Comparison of ENCODE assay signal across 13 cellular contexts in the genomic region with DNA sequence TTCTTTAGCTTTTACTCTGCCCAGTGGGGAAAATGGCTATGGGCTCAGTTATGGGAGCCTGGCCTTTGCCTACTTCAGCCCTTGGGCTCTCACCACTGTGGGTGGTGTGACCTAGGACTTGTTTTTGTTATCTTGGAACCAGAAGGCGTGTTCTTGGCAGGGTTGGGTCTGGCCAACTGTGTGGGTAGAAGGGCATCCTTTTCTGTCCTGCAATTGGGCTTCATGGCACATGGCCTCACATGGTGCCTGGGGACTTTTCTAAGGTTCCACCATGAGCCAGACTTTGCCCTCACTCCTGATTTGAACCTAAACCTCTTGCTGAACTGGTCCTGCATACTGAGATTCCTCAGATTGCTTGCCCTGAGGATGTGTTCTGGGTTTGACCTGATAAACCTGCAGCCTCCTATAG. TPM values are rescaled to one million over a fixed set of nuclear protein-coding genes. Genes with fewer than 3 reads are reported as not detected.
DNase-seq lines count a peak whose midpoint lies in the region; ATAC-seq and TF ChIP-seq lines count a peak whose summit lies in the region.
"Had no signal": no experiment of that assay in that cellular context is flagged by ENCODE, and none has a peak within 500 bp of the region (broad histone marks: within the 10 kb centered on the region; RNA-seq: fewer than 3 reads in every experiment).

No MANE protein-coding gene starts in this region.

- no peak for ATAC-seq in CD4-positive, CD25-positive, alpha-beta regulatory T cell (ENCODE audit: low read depth in 2 of 2)
- ATAC-seq in IMR-90 (ENCODE audit: low read depth) (no peak), GM19328 (IDR thresholded peaks at IDR 0.05; ENCODE audit: unreplicated experiment) (no peak)
- ATAC-seq in naive thymus-derived CD8-positive, alpha-beta T cell, result no peak

- peak overlapping the region; percentile 94 to 100 (median 98) for H3K4me3 Mint-ChIP-seq in CD4-positive, CD25-positive, alpha-beta regulatory T cell
- H3K4me3 Mint-ChIP-seq in brain, result peak overlapping the region; percentile 87 to 100 (median 98)
- H3K4me3 Mint-ChIP-seq in naive thymus-derived CD8-positive, alpha-beta T cell, result peak overlapping the region in 8 of 10 donors; percentile 90 to 100 (median 99)

- peaks cover 32% of the 10 kb centered on the region for H3K79me2 ChIP-seq in osteoblast (ENCODE audit: insufficient read depth, low read length)

- intact Hi-C loops in IMR-90 (cut with micrococcal nuclease), result no loop called here

- no peak overlapping the region for H3K27ac ChIP-seq in CD4-positive, CD25-positive, alpha-beta regulatory T cell (ENCODE audit: insufficient read depth, low read length, poor library complexity, severe bottlenecking)
- H3K27ac ChIP-seq in IMR-90 (ENCODE audit: insufficient read depth, low read length), result no peak overlapping the region
- H3K27ac ChIP-seq in osteoblast (ENCODE audit: low read depth, low read length), result no peak overlapping the region
- no peak overlapping the region for H3K27ac ChIP-seq in coronary artery
- H3K27ac ChIP-seq: breast epithelium, KMS-11 had no signal

- in situ Hi-C loops in IMR-90 (cut with MboI; ENCODE audit: low sequenced_read_pairs), result no loop called here

- H2BK15ac ChIP-seq in IMR-90 (ENCODE audit: low read depth, low read length), result no peak overlapping the region

- H3K56ac ChIP-seq in IMR-90 (ENCODE audit: extremely low read depth, insufficient read depth, low read length), result no peak overlapping the region

- H3K4me3 ChIP-seq in CD4-positive, CD25-positive, alpha-beta regulatory T cell (ENCODE audit: low read depth, low read length), result peak overlapping the region; percentile 95
- no peak overlapping the region for H3K4me3 ChIP-seq in IMR-90 (ENCODE audit: insufficient read depth, low read depth, low read length)
- H3K4me3 ChIP-seq in osteoblast (ENCODE audit: insufficient read depth, low read length), result no peak overlapping the region
- H3K4me3 ChIP-seq in coronary artery, result no peak overlapping the region
- H3K4me3 ChIP-seq: breast epithelium had no signal

- no peak for TF ChIP-seq POLR2A in IMR-90 (IDR thresholded peaks at IDR 0.05; ENCODE audit: low read depth, low read length)

- no peak overlapping the region for H3K23ac ChIP-seq in IMR-90 (ENCODE audit: low read depth, low read length)

- H3K79me1 ChIP-seq in IMR-90 (ENCODE audit: low read depth in 1 of 2, low read length in 2 of 2), result peaks cover 19 to 33% of the 10 kb centered on the region in 2 experiments

- no peaks in the 10 kb centered on the region for H3K27me3 ChIP-seq in CD4-positive, CD25-positive, alpha-beta regulatory T cell (ENCODE audit: control insufficient read depth, insufficient read depth, low read length)
- no peaks in the 10 kb centered on the region for H3K27me3 ChIP-seq in IMR-90 (ENCODE audit: control insufficient read depth, insufficient read depth, low read length)
- H3K27me3 ChIP-seq in osteoblast (ENCODE audit: insufficient read depth, low read length), result no peaks in the 10 kb centered on the region
- H3K27me3 ChIP-seq: breast epithelium, esophagus muscularis mucosa had no signal

- no peak overlapping the region for H2BK20ac ChIP-seq in IMR-90 (ENCODE audit: low read depth, low read length)

- no peak for TF ChIP-seq RAD21 in IMR-90 (IDR thresholded peaks at IDR 0.05; ENCODE audit: low read length)

- H2BK120ac ChIP-seq in IMR-90 (ENCODE audit: low read depth, low read length), result no peak overlapping the region

- H3K27me3 Mint-ChIP-seq in CD4-positive, CD25-positive, alpha-beta regulatory T cell, result no peaks in the 10 kb centered on the region
- peaks cover 12% of the 10 kb centered on the region for H3K27me3 Mint-ChIP-seq in brain
- H3K27me3 Mint-ChIP-seq in naive thymus-derived CD8-positive, alpha-beta T cell, result no peaks in the 10 kb centered on the region

- no peak overlapping the region for H3K9ac ChIP-seq in IMR-90 (ENCODE audit: low read depth, low read length)
- H3K9ac ChIP-seq: KMS-11 had no signal

- TF ChIP-seq CTCF in IMR-90 (conservative IDR thresholded peaks at IDR 0.05; ENCODE audit: low read depth, low read length) (no peak), brain (conservative IDR thresholded peaks at IDR 0.05) (no peak), osteoblast (IDR thresholded peaks at IDR 0.05; ENCODE audit: extremely low read depth, low read depth, low read length) (no peak), coronary artery (IDR thresholded peaks at IDR 0.05) (no peak)

- peak overlapping the region in 1 of 2 experiments; percentile 95; a peak in 1 of 4 replicates for H4K8ac ChIP-seq in IMR-90 (ENCODE audit: low read depth in 2 of 2, low read length in 2 of 2)

- BruUV-seq in IMR-90 (replicated peaks; lab: Mats Ljungman, UMichigan), result no TSS peak

- peaks cover 28% of the 10 kb centered on the region for H3K36me3 ChIP-seq in CD4-positive, CD25-positive, alpha-beta regulatory T cell (ENCODE audit: control insufficient read depth, insufficient read depth, low read length)
- H3K36me3 ChIP-seq in IMR-90 (ENCODE audit: control insufficient read depth, insufficient read depth, low read length), result peaks cover 14% of the 10 kb centered on the region; the same call in 1 of the 2 replicates
- H3K36me3 ChIP-seq in osteoblast (ENCODE audit: insufficient read depth, low read length), result peaks cover 10% of the 10 kb centered on the region
- H3K36me3 ChIP-seq: breast epithelium had no signal

- WGBS in IMR-90 (ENCODE audit: extremely low coverage in 2 of 2, insufficient read length in 1 of 2), 2 experiments, result no CpG with 5 or more reads among the region's 1 CpG

- H3K4me2 ChIP-seq in IMR-90 (ENCODE audit: low read depth, low read length) (no peak overlapping the region), osteoblast (ENCODE audit: insufficient read depth, low read length) (no peak overlapping the region)

- H3K14ac ChIP-seq in IMR-90 (replicated peaks; ENCODE audit: low read depth, low read length), result no peak overlapping the region

- CTCF ChIA-PET in IMR-90 (lab: Yijun Ruan, JAX), result interaction anchor here (1.0 kb wide), 1 partner anchor 50 kb away, joined by 6 read pairs; no protein-coding TSS in a partner anchor

- no peak overlapping the region for H2BK5ac ChIP-seq in IMR-90 (ENCODE audit: low read depth, low read length, poor library complexity, severe bottlenecking)

- no peaks in the 10 kb centered on the region for H3K9me3 ChIP-seq in CD4-positive, CD25-positive, alpha-beta regulatory T cell (ENCODE audit: control insufficient read depth in 2 of 2, low read length in 2 of 2)
- no peaks in the 10 kb centered on the region for H3K9me3 ChIP-seq in IMR-90 (ENCODE audit: control insufficient read depth, insufficient read depth, low read length)
- no peaks in the 10 kb centered on the region for H3K9me3 ChIP-seq in osteoblast (ENCODE audit: low read depth, low read length)
- H3K9me3 ChIP-seq: breast epithelium, esophagus muscularis mucosa had no signal

- H3K9me3 Mint-ChIP-seq in CD4-positive, CD25-positive, alpha-beta regulatory T cell, result no peaks in the 10 kb centered on the region
- peaks cover 0 to 3% (median 0%) of the 10 kb centered on the region in 5 experiments for H3K9me3 Mint-ChIP-seq in brain
- no peaks in the 10 kb centered on the region for H3K9me3 Mint-ChIP-seq in naive thymus-derived CD8-positive, alpha-beta T cell

- H4K20me1 ChIP-seq in IMR-90 (ENCODE audit: insufficient read depth, low read length) (no peaks in the 10 kb centered on the region), osteoblast (ENCODE audit: insufficient read depth, low read length) (no peaks in the 10 kb centered on the region)

- no peak overlapping the region for H3K18ac ChIP-seq in IMR-90 (ENCODE audit: low read depth, low read length)

- POLR2A ChIA-PET in IMR-90 (lab: Charles Lee; ENCODE audit: unreplicated experiment), result interaction anchor here (0.6 kb wide), 1 partner anchor 20 kb away, joined by 3 read pairs; no protein-coding TSS in a partner anchor
- POLR2A ChIA-PET in naive thymus-derived CD8-positive, alpha-beta T cell (lab: Charles Lee), result interaction anchor here (2.5 to 21.1 kb wide), 4 partner anchors 9 to 50 kb away, joined by 8 to 1841 read pairs (median 70); a partner anchor contains a TSS

- dilution Hi-C loops in IMR-90 (cut with HindIII; ENCODE audit: low sequenced_read_pairs, unreplicated experiment), result no loop called here

- H4K5ac ChIP-seq in IMR-90 (ENCODE audit: low read depth, low read length), result no peak overlapping the region

- DNase-seq in CD4-positive, CD25-positive, alpha-beta regulatory T cell, result no peak
- DNase-seq in IMR-90 (no peak), activated gamma-delta T cell treated with Interleukin-2 at 50 U/mL for 16 hours (no peak), osteoblast (ENCODE audit: insufficient read length, low spot score, missing footprints) (no peak), coronary artery (ENCODE audit: low spot score) (no peak)
- DNase-seq in naive thymus-derived CD8-positive, alpha-beta T cell, result no peak
- DNase-seq: C1 segment of cervical spinal cord, NCI-H2081 had no signal

- H3K4ac ChIP-seq in IMR-90 (ENCODE audit: low read depth, low read length), result no peak overlapping the region; the same call in 1 of the 2 replicates

- no peak overlapping the region for H2AK5ac ChIP-seq in IMR-90 (ENCODE audit: low read depth, low read length)

- peak overlapping the region in 2 of 3 donors; percentile 100 for H3K27ac Mint-ChIP-seq in CD4-positive, CD25-positive, alpha-beta regulatory T cell
- peak overlapping the region in 4 of 5 experiments; percentile 45 to 100 (median 100) for H3K27ac Mint-ChIP-seq in brain
- peak overlapping the region in 7 of 10 donors; percentile 34 to 100 (median 72) for H3K27ac Mint-ChIP-seq in naive thymus-derived CD8-positive, alpha-beta T cell

- H2AFZ ChIP-seq in IMR-90 (replicated peaks; ENCODE audit: low read length, poor library complexity), result no peak overlapping the region
- no peak overlapping the region for H2AFZ ChIP-seq in osteoblast (ENCODE audit: low read length)

- H4K91ac ChIP-seq in IMR-90 (ENCODE audit: insufficient read depth, low read depth, low read length), result no peak overlapping the region

- H3K4me1 Mint-ChIP-seq in CD4-positive, CD25-positive, alpha-beta regulatory T cell, result peaks cover 12 to 37% (median 28%) of the 10 kb centered on the region in 4 donors
- peaks cover 61% of the 10 kb centered on the region for H3K4me1 Mint-ChIP-seq in brain
- H3K4me1 Mint-ChIP-seq in naive thymus-derived CD8-positive, alpha-beta T cell, result peaks cover 21 to 64% (median 38%) of the 10 kb centered on the region in 4 donors

- H3K9me1 ChIP-seq in IMR-90 (ENCODE audit: insufficient read depth, low read length), result peaks cover 18% of the 10 kb centered on the region

- peak overlapping the region; percentile 23 for H2AK9ac ChIP-seq in IMR-90 (replicated peaks; ENCODE audit: low read depth, low read length, poor library complexity)

- peaks cover 4% of the 10 kb centered on the region for H3K36me3 Mint-ChIP-seq in CD4-positive, CD25-positive, alpha-beta regulatory T cell
- no peaks in the 10 kb centered on the region for H3K36me3 Mint-ChIP-seq in brain
- H3K36me3 Mint-ChIP-seq in naive thymus-derived CD8-positive, alpha-beta T cell, result peaks cover 2 to 25% (median 5%) of the 10 kb centered on the region in 3 donors

- H3K4me1 ChIP-seq in CD4-positive, CD25-positive, alpha-beta regulatory T cell (ENCODE audit: control insufficient read depth, insufficient read depth, low read length, poor library complexity, severe bottlenecking), result peaks cover 26% of the 10 kb centered on the region
- H3K4me1 ChIP-seq in IMR-90 (ENCODE audit: control insufficient read depth, insufficient read depth, low read length), result peaks cover 6% of the 10 kb centered on the region
- H3K4me1 ChIP-seq in osteoblast (ENCODE audit: insufficient read depth, low read length), result peaks cover 15% of the 10 kb centered on the region

RNA-seq across cellular contexts. Expression of a gene that starts 1.7 kb away (rescaled TPM):
- 41.8 TPM for total RNA-seq in CD4-positive, CD25-positive, alpha-beta regulatory T cell
- polyA plus RNA-seq in CD4-positive, CD25-positive, alpha-beta regulatory T cell, result 10 to 100 TPM; 11.1 to 17.9 (median 13.1) TPM
- total RNA-seq in IMR-90 (2012; rRNA removed), result 6.4 and 6.8 TPM in 2 replicates
- polyA plus RNA-seq in IMR-90 (2012; rRNA removed), result 13.9 and 15.6 TPM in 2 replicates
- 5.2 and 10.8 TPM in 2 replicates for polyA plus RNA-seq in IMR-90 (2012; cell fraction: cytosol; rRNA removed)
- 29.1 and 86.5 TPM in 2 replicates for polyA plus RNA-seq in IMR-90 (2012; cell fraction: nucleus; rRNA removed; ENCODE audit: low replicate concordance)
- 2.6 TPM for polyA plus RNA-seq in brain (ENCODE audit: insufficient read depth, low read depth, low replicate concordance)
- total RNA-seq in naive thymus-derived CD8-positive, alpha-beta T cell, result 10 to 100 TPM; 39.9 to 41.5 TPM
- 10 to 100 TPM in 1 of 3 donors, 1 to 10 TPM in 2; 6.4 to 10.4 (median 7.6) TPM for polyA plus RNA-seq in naive thymus-derived CD8-positive, alpha-beta T cell
- total RNA-seq in osteoblast, result 13.8 and 15.0 TPM in 2 replicates

RNA-seq across cellular contexts. Expression of a gene that starts 10.9 kb away (rescaled TPM):
- 116 TPM for total RNA-seq in CD4-positive, CD25-positive, alpha-beta regulatory T cell
- 100 to 1,000 TPM in 2 of 4 donors, 10 to 100 TPM in 2; 85.9 to 111 (median 103) TPM for polyA plus RNA-seq in CD4-positive, CD25-positive, alpha-beta regulatory T cell
- total RNA-seq in IMR-90 (2012; rRNA removed), result 65.3 and 68.1 TPM in 2 replicates
- polyA plus RNA-seq in IMR-90 (2012; rRNA removed), result 30.9 and 38.1 TPM in 2 replicates
- polyA plus RNA-seq in IMR-90 (2012; cell fraction: cytosol; rRNA removed), result 11.6 and 13.7 TPM in 2 replicates
- polyA plus RNA-seq in IMR-90 (2012; cell fraction: nucleus; rRNA removed; ENCODE audit: low replicate concordance), result 4.1 and 16.9 TPM in 2 replicates
- polyA plus RNA-seq in brain (ENCODE audit: insufficient read depth, low read depth, low replicate concordance), result 66.7 TPM
- 100 to 1,000 TPM; 190 to 191 TPM for total RNA-seq in naive thymus-derived CD8-positive, alpha-beta T cell
- 100 to 1,000 TPM; 136 to 172 (median 146) TPM for polyA plus RNA-seq in naive thymus-derived CD8-positive, alpha-beta T cell
- 54.2 and 58.3 TPM in 2 replicates for total RNA-seq in osteoblast

RNA-seq across cellular contexts. Expression of a gene that starts 26.8 kb away (rescaled TPM):
- total RNA-seq in CD4-positive, CD25-positive, alpha-beta regulatory T cell, result 59.8 TPM
- 1 to 10 TPM in 1 of 4 donors, under 1 TPM in 3; 0.39 to 1.1 (median 0.58) TPM for polyA plus RNA-seq in CD4-positive, CD25-positive, alpha-beta regulatory T cell
- 1.7 and 2.0 TPM in 2 replicates for total RNA-seq in IMR-90 (2012; rRNA removed)
- 3.8 and 4.0 TPM in 2 replicates for polyA plus RNA-seq in IMR-90 (2012; rRNA removed)
- polyA plus RNA-seq in IMR-90 (2012; cell fraction: cytosol; rRNA removed), result 0.44 and 2.1 TPM in 2 replicates
- 29.2 and 39.2 TPM in 2 replicates for polyA plus RNA-seq in IMR-90 (2012; cell fraction: nucleus; rRNA removed; ENCODE audit: low replicate concordance)
- polyA plus RNA-seq in brain (ENCODE audit: insufficient read depth, low read depth, low replicate concordance), result 1.8 TPM
- 10 to 100 TPM; 39.4 to 41.4 TPM for total RNA-seq in naive thymus-derived CD8-positive, alpha-beta T cell
- polyA plus RNA-seq in naive thymus-derived CD8-positive, alpha-beta T cell, result 1 to 10 TPM in 2 of 3 donors, under 1 TPM in 1; 0.21 to 1.3 (median 1.1) TPM
- 8.0 and 8.7 TPM in 2 replicates for total RNA-seq in osteoblast

RNA-seq across cellular contexts. Expression of a gene that starts 43.8 kb away (rescaled TPM):
- total RNA-seq in CD4-positive, CD25-positive, alpha-beta regulatory T cell, result 80.7 TPM
- 100 to 1,000 TPM in 1 of 4 donors, 10 to 100 TPM in 3; 55.5 to 104 (median 74.9) TPM for polyA plus RNA-seq in CD4-positive, CD25-positive, alpha-beta regulatory T cell
- total RNA-seq in IMR-90 (2012; rRNA removed), result 12.2 and 13.1 TPM in 2 replicates
- 15.4 and 18.1 TPM in 2 replicates for polyA plus RNA-seq in IMR-90 (2012; rRNA removed)
- 12.1 and 14.9 TPM in 2 replicates for polyA plus RNA-seq in IMR-90 (2012; cell fraction: cytosol; rRNA removed)
- 51.7 and 53.1 TPM in 2 replicates for polyA plus RNA-seq in IMR-90 (2012; cell fraction: nucleus; rRNA removed; ENCODE audit: low replicate concordance)
- polyA plus RNA-seq in brain (ENCODE audit: insufficient read depth, low read depth, low replicate concordance), result 15.2 TPM
- total RNA-seq in naive thymus-derived CD8-positive, alpha-beta T cell, result 100 to 1,000 TPM; 108 to 114 TPM
- polyA plus RNA-seq in naive thymus-derived CD8-positive, alpha-beta T cell, result 100 to 1,000 TPM in 2 of 3 donors, 10 to 100 TPM in 1; 68.0 to 172 (median 106) TPM
- total RNA-seq in osteoblast, result 23.9 and 28.2 TPM in 2 replicates

RNA-seq across cellular contexts. Expression of a gene that starts 50.4 kb away (rescaled TPM):
- 62.4 TPM for total RNA-seq in CD4-positive, CD25-positive, alpha-beta regulatory T cell
- 100 to 1,000 TPM; 116 to 142 (median 131) TPM for polyA plus RNA-seq in CD4-positive, CD25-positive, alpha-beta regulatory T cell
- 105 and 111 TPM in 2 replicates for total RNA-seq in IMR-90 (2012; rRNA removed)
- polyA plus RNA-seq in IMR-90 (2012; rRNA removed), result 145 and 158 TPM in 2 replicates
- 165 and 194 TPM in 2 replicates for polyA plus RNA-seq in IMR-90 (2012; cell fraction: cytosol; rRNA removed)
- 62.0 and 123 TPM in 2 replicates for polyA plus RNA-seq in IMR-90 (2012; cell fraction: nucleus; rRNA removed; ENCODE audit: low replicate concordance)
- 49.4 TPM for polyA plus RNA-seq in brain (ENCODE audit: insufficient read depth, low read depth, low replicate concordance)
- total RNA-seq in naive thymus-derived CD8-positive, alpha-beta T cell, result 10 to 100 TPM; 77.2 to 77.6 TPM
- 100 to 1,000 TPM; 112 to 171 (median 142) TPM for polyA plus RNA-seq in naive thymus-derived CD8-positive, alpha-beta T cell
- total RNA-seq in osteoblast, result 115 and 138 TPM in 2 replicates
